Comparison of ENCODE assay signal across 2 cellular contexts in genomic region chr9:112020680-112021596, GRCh38.
A peak's percentile ranks its signal among the peaks of the same experiment; 100 is the strongest.
TF ChIP-seq lines count a peak whose summit lies in the region.

No MANE protein-coding gene starts in this region.

TF ChIP-seq in SK-N-SH, 30 proteins besides CTCF, POLR2A, EP300 and RAD21 (continued from another document):
- TF ChIP-seq GABPA (IDR thresholded peaks at IDR 0.05; ENCODE audit: low read depth) (no peak), TCF12 (IDR thresholded peaks at IDR 0.05) (peak; percentile 79), MEF2A (IDR thresholded peaks at IDR 0.05; ENCODE audit: borderline replicate concordance, low read depth) (peak; percentile 71; the same call in 1 of the 2 replicates), TEAD4 (IDR thresholded peaks at IDR 0.05; ENCODE audit: borderline replicate concordance, insufficient read depth) (0 out of 2 replicates have a peak, but pooled peaks have one; percentile 55)

TF ChIP-seq in HepG2, 621 proteins besides CTCF, POLR2A, EP300 and RAD21 (continued from another document):
- TF ChIP-seq PAXIP1 (CRISPR knock-in tag; conservative IDR thresholded peaks at IDR 0.05) (0 out of 2 replicates have a peak, but pooled peaks have one; percentile 25), ARID3A (IDR thresholded peaks at IDR 0.05; ENCODE audit: low read depth, low read length) (peak; percentile 50)
